In genomic region chr6:155399062-155399746, GRCh38 we compare ENCODE assay signal across 23 cellular contexts. TPM values are rescaled to one million over a fixed set of nuclear protein-coding genes. Genes with fewer than 3 reads are reported as not detected.
"Had no signal": no experiment of that assay in that cellular context is flagged by ENCODE, and none has a peak within 500 bp of the region (broad histone marks: within the 10 kb centered on the region; RNA-seq: fewer than 3 reads in every experiment).

No MANE protein-coding gene starts in this region.

- FAIRE-seq: endothelial cell of umbilical vein had no signal

- H3K4me1 ChIP-seq: ascending aorta, breast epithelium, esophagus squamous epithelium, left ventricle myocardium inferior, prostate gland, transverse colon, vagina had no signal

- ATAC-seq: activated CD4-positive, alpha-beta T cell treated with anti-CD3 and anti-CD28 coated beads for 36 hours; right cardiac atrium had no signal

- H3K27me3 ChIP-seq: ascending aorta, breast epithelium, esophagus squamous epithelium, transverse colon, vagina had no signal

- H3K4me3 ChIP-seq: ascending aorta, breast epithelium, esophagus squamous epithelium, left ventricle myocardium inferior, prostate gland, smooth muscle cell, transverse colon, vagina had no signal

- DNase-seq: activated CD4-positive, alpha-beta memory T cell treated with anti-CD3 and anti-CD28 coated beads, Interleukin-2, amount 10 ng/mL, durations not matched to agents 7 days and 5 days; activated CD4-positive, alpha-beta T cell treated with anti-CD3 and anti-CD28 coated beads for 36 hours; activated naive CD4-positive, alpha-beta T cell treated with anti-CD3 and anti-CD28 coated beads, Interleukin-2, amount 10 ng/mL, durations not matched to agents 7 days and 5 days; activated T-cell treated with anti-CD3 and anti-CD28 coated beads, Interleukin-2, amount 50 U/mL, for 24 hours; cerebellar nuclear complex; effector CD8-positive, alpha-beta T cell; esophagus squamous epithelium; glutamatergic neuron; left ventricle myocardium inferior; right cardiac atrium; stimulated activated CD4-positive, alpha-beta T cell treated with anti-CD3 and anti-CD28 coated beads, Interleukin-4, amount 100 ng/mL, for 4 hours; stimulated activated CD8-positive, alpha-beta memory T cell treated with anti-CD3 and anti-CD28 coated beads, Interleukin-4, amount 100 ng/mL, for 48 hours; stimulated activated naive CD4-positive, alpha-beta T cell treated with Interleukin-2 at 50 U/mL for 16 hours; transverse colon had no signal

- H3K27ac ChIP-seq: ascending aorta, breast epithelium, esophagus squamous epithelium, left ventricle myocardium inferior, prostate gland, transverse colon, vagina, VCaP had no signal

- H3K9me3 ChIP-seq: ascending aorta, breast epithelium, esophagus squamous epithelium, left ventricle myocardium inferior, prostate gland, transverse colon, vagina had no signal

- H3K4me2 ChIP-seq: smooth muscle cell had no signal

- H3K36me3 ChIP-seq: ascending aorta, breast epithelium, esophagus squamous epithelium, left ventricle myocardium inferior, prostate gland, transverse colon, vagina had no signal

RNA-seq across cellular contexts. Expression of gene NOX3, which starts 56.4 kb away (rescaled TPM):
- total RNA-seq: activated CD4-positive, alpha-beta memory T cell treated with anti-CD3 and anti-CD28 coated beads, Interleukin-2, amount 10 ng/mL, durations not matched to agents 7 days and 5 days; activated CD4-positive, alpha-beta T cell treated with anti-CD3 and anti-CD28 coated beads for 36 hours; ascending aorta; breast epithelium; endothelial cell of umbilical vein; esophagus squamous epithelium; fibroblast of villous mesenchyme; left ventricle myocardium inferior; osteoblast; prostate gland; right cardiac atrium; smooth muscle cell; transverse colon; vagina had no signal
- polyA plus RNA-seq: endothelial cell of umbilical vein, right cardiac atrium, smooth muscle cell had no signal
